3 cellular contexts compared by ENCODE assay signal in genomic region chr18:61653823-61654551, GRCh38.
TF ChIP-seq lines count a peak whose summit lies in the region.

No MANE protein-coding gene starts in this region.

TF ChIP-seq in liver, 16 proteins besides CTCF, POLR2A, EP300 and RAD21:
- TF ChIP-seq YY1 (IDR thresholded peaks at IDR 0.05) (no peak), JUND (IDR thresholded peaks at IDR 0.05) (peak in 1 of 2 donors; percentile 10), ZBTB33 (IDR thresholded peaks at IDR 0.05) (no peak), EGR1 (IDR thresholded peaks at IDR 0.05; ENCODE audit: low read depth in 2 of 2) (no peak), REST (IDR thresholded peaks at IDR 0.05) (no peak), SP1 (IDR thresholded peaks at IDR 0.05) (peak; percentile 24), HNF4G (IDR thresholded peaks at IDR 0.05) (peak; percentile 28), MAX (IDR thresholded peaks at IDR 0.05) (no peak), NR2F2 (IDR thresholded peaks at IDR 0.05) (no peak), GABPA (IDR thresholded peaks at IDR 0.05 in 1 of 2, conservative IDR thresholded peaks at IDR 0.05 in 1 of 2) (no peak), FOXA1 (IDR thresholded peaks at IDR 0.05) (no peak), RXRA (IDR thresholded peaks at IDR 0.05) (peak; percentile 20 to 53), ATF3 (IDR thresholded peaks at IDR 0.05) (no peak), HNF4A (conservative IDR thresholded peaks at IDR 0.05) (peak; percentile 66 to 79)
TF ChIP-seq in liver: peak in this region for 5.

TF ChIP-seq in HepG2, 621 proteins besides CTCF, POLR2A, EP300 and RAD21:
- TF ChIP-seq ZBTB7B (CRISPR knock-in tag; IDR thresholded peaks at IDR 0.05) (no peak), ZNF468 (CRISPR knock-in tag; IDR thresholded peaks at IDR 0.05) (no peak), ZNF362 (CRISPR knock-in tag; IDR thresholded peaks at IDR 0.05; ENCODE audit: borderline replicate concordance) (no peak), ZNF639 (CRISPR knock-in tag; conservative IDR thresholded peaks at IDR 0.05) (no peak), MLLT10 (CRISPR knock-in tag; IDR thresholded peaks at IDR 0.05) (no peak), ESRRA (CRISPR knock-in tag; IDR thresholded peaks at IDR 0.05; ENCODE audit: low read depth) (no peak), DNMT1 (CRISPR knock-in tag; IDR thresholded peaks at IDR 0.05) (no peak)

TF ChIP-seq in H1, 55 proteins besides CTCF, POLR2A, EP300 and RAD21:
- TF ChIP-seq RBBP5 (IDR thresholded peaks at IDR 0.05; ENCODE audit: borderline replicate concordance, low read depth, low read length), result no peak
